In genomic region chr6:16320533-16321340, GRCh38 we compare ENCODE assay signal across 8 cellular contexts.
DNase-seq lines count a peak whose midpoint lies in the region; ATAC-seq, FAIRE-seq and TF ChIP-seq lines count a peak whose summit lies in the region.

No MANE protein-coding gene starts in this region.

- intact Hi-C loops in CD4-positive, alpha-beta memory T cell (cut with micrococcal nuclease) = loop anchor here (1.0 to 10.0 kb wide), 4 partner anchors 11 to 440 kb away; partner anchors contain the start of gene ATXN1
- intact Hi-C loops in OCI-LY7 (cut with micrococcal nuclease; ENCODE audit: unreplicated experiment) = no loop called here
- intact Hi-C loops in endothelial cell of umbilical vein (cut with micrococcal nuclease) = loop anchor here (1.0 to 2.0 kb wide), 2 partner anchors 11 to 16 kb away; no protein-coding TSS in a partner anchor

- H3K36me3 ChIP-seq in CD4-positive, alpha-beta memory T cell (ENCODE audit: insufficient read depth, low read length) = peaks cover under 1% of the 10 kb centered on the region
- H3K36me3 ChIP-seq in OCI-LY7 (ENCODE audit: insufficient read depth, low read length) = no peaks in the 10 kb centered on the region
- no peaks in the 10 kb centered on the region for H3K36me3 ChIP-seq in endothelial cell of umbilical vein (ENCODE audit: control insufficient read depth in 2 of 2, extremely low read depth in 1 of 2, insufficient read depth in 2 of 2, low read length in 2 of 2)
- H3K36me3 ChIP-seq in osteoblast (ENCODE audit: insufficient read depth, low read length) = no peaks in the 10 kb centered on the region

- POLR2A ChIA-PET in CD4-positive, alpha-beta memory T cell (lab: Charles Lee; ENCODE audit: partially characterized antibody) = interaction anchor here (0.9 to 3.2 kb wide), 6 partner anchors 11 to 448 kb away, joined by 3 to 14 read pairs (median 5); partner anchors contain the start of gene ATXN1
- POLR2A ChIA-PET in OCI-LY7 (lab: Charles Lee) (no interaction called here), endothelial cell of umbilical vein (lab: Charles Lee) (no interaction called here)

- peak overlapping the region; percentile 80 for H3K9ac ChIP-seq in endothelial cell of umbilical vein (replicated peaks; ENCODE audit: extremely low read depth, insufficient read depth, low read length)

- no peak for DNase-seq in CD4-positive, alpha-beta memory T cell
- DNase-seq in OCI-LY7 (ENCODE audit: low spot score) = no peak
- peak; percentile 8 for DNase-seq in endothelial cell of umbilical vein (ENCODE audit: low read depth, low spot score)
- peak; percentile 90 for DNase-seq in osteoblast (ENCODE audit: insufficient read length, low spot score, missing footprints)
- no peak for DNase-seq in A172 (ENCODE audit: low spot score)
- no peak for DNase-seq in GDM1 (lab: John Stamatoyannopoulos, UW)

- no peak for ATAC-seq in GM21515 (IDR thresholded peaks at IDR 0.05; ENCODE audit: unreplicated experiment)
- ATAC-seq in GM19324 (IDR thresholded peaks at IDR 0.05; ENCODE audit: low FRiP score, unreplicated experiment) = no peak

- FAIRE-seq in endothelial cell of umbilical vein (lab: Jason Lieb, UNC) = no peak

- no peaks in the 10 kb centered on the region for H3K9me2 ChIP-seq in OCI-LY7 (ENCODE audit: insufficient read depth, low read length)

- H4K20me1 ChIP-seq in OCI-LY7 (ENCODE audit: insufficient read depth, low read length) = no peaks in the 10 kb centered on the region
- H4K20me1 ChIP-seq in endothelial cell of umbilical vein (replicated peaks; ENCODE audit: control insufficient read depth, extremely low read depth, insufficient read depth, low read length) = no peaks in the 10 kb centered on the region
- H4K20me1 ChIP-seq in osteoblast (ENCODE audit: insufficient read depth, low read length) = peaks cover 28% of the 10 kb centered on the region

- H3K9me3 Mint-ChIP-seq in CD4-positive, alpha-beta memory T cell = no peaks in the 10 kb centered on the region

- H3K27ac ChIP-seq in CD4-positive, alpha-beta memory T cell (ENCODE audit: low read depth, low read length) = peak overlapping the region; percentile 82
- H3K27ac ChIP-seq in OCI-LY7 (ENCODE audit: low read depth, low read length, poor library complexity, severe bottlenecking) (no peak overlapping the region), endothelial cell of umbilical vein (ENCODE audit: insufficient read depth, low read depth, low read length) (peak overlapping the region; percentile 87), osteoblast (ENCODE audit: low read depth, low read length) (peak overlapping the region; percentile 98)

- peak overlapping the region; percentile 76 to 89 (median 83) for H3K4me3 Mint-ChIP-seq in CD4-positive, alpha-beta memory T cell

- TF ChIP-seq CTCF in OCI-LY7 (conservative IDR thresholded peaks at IDR 0.05; ENCODE audit: low read length) (no peak), endothelial cell of umbilical vein (IDR thresholded peaks at IDR 0.05; ENCODE audit: extremely low read depth in 1 of 2, insufficient read depth in 1 of 2, low read depth in 1 of 2, low read length in 2 of 2) (no peak), osteoblast (IDR thresholded peaks at IDR 0.05; ENCODE audit: extremely low read depth, low read depth, low read length) (no peak)

- no peaks in the 10 kb centered on the region for H3K9me3 ChIP-seq in CD4-positive, alpha-beta memory T cell (ENCODE audit: control insufficient read depth in 1 of 2, low read length in 2 of 2)
- H3K9me3 ChIP-seq in OCI-LY7 (ENCODE audit: low read length) = no peaks in the 10 kb centered on the region
- no peaks in the 10 kb centered on the region for H3K9me3 ChIP-seq in endothelial cell of umbilical vein (replicated peaks; ENCODE audit: control insufficient read depth, insufficient read depth, low read length)
- no peaks in the 10 kb centered on the region for H3K9me3 ChIP-seq in osteoblast (ENCODE audit: low read depth, low read length)

- H3K27ac Mint-ChIP-seq in CD4-positive, alpha-beta memory T cell = peak overlapping the region; percentile 93 to 98 (median 97)

- BruUV-seq in OCI-LY7 (replicated peaks; lab: Mats Ljungman, UMichigan) (no TSS peak), endothelial cell of umbilical vein (replicated peaks; lab: Mats Ljungman, UMichigan) (TSS peak; percentile 93)

- CTCF ChIA-PET in CD4-positive, alpha-beta memory T cell (lab: Charles Lee; ENCODE audit: partially characterized antibody) = interaction anchor here (0.5 to 10.0 kb wide), 4 partner anchors 12 to 1299 kb away, joined by 4 to 150 read pairs (median 4); no protein-coding TSS in a partner anchor
- CTCF ChIA-PET in OCI-LY7 (lab: Charles Lee; ENCODE audit: unreplicated experiment) = no interaction called here
- CTCF ChIA-PET in endothelial cell of umbilical vein (lab: Charles Lee) = interaction anchor here (0.6 to 4.9 kb wide), 5 partner anchors 12 to 644 kb away, joined by 3 to 36 read pairs (median 4); no protein-coding TSS in a partner anchor

- H3K36me3 Mint-ChIP-seq in CD4-positive, alpha-beta memory T cell = peaks cover 4 to 19% of the 10 kb centered on the region in 2 donors

- H2AFZ ChIP-seq in OCI-LY7 (ENCODE audit: low read length) = peak overlapping the region; percentile 58; the same call in 1 of the 2 replicates
- no peak overlapping the region for H2AFZ ChIP-seq in endothelial cell of umbilical vein (ENCODE audit: low read depth, low read length)
- H2AFZ ChIP-seq in osteoblast (ENCODE audit: low read length) = peak overlapping the region; percentile 54

- H3K27me3 Mint-ChIP-seq in CD4-positive, alpha-beta memory T cell = no peaks in the 10 kb centered on the region

- TF ChIP-seq POLR2A in endothelial cell of umbilical vein (IDR thresholded peaks at IDR 0.05; ENCODE audit: low read depth, low read length) = no peak

- H3K27me3 ChIP-seq in CD4-positive, alpha-beta memory T cell (ENCODE audit: insufficient read depth, low read length) = no peaks in the 10 kb centered on the region
- no peaks in the 10 kb centered on the region for H3K27me3 ChIP-seq in endothelial cell of umbilical vein (ENCODE audit: control insufficient read depth in 2 of 2, insufficient read depth in 2 of 2, low read length in 2 of 2)
- no peaks in the 10 kb centered on the region for H3K27me3 ChIP-seq in osteoblast (ENCODE audit: insufficient read depth, low read length)

- H3K79me2 ChIP-seq in OCI-LY7 (ENCODE audit: insufficient read depth, low read depth, low read length) (no peaks in the 10 kb centered on the region), endothelial cell of umbilical vein (ENCODE audit: control insufficient read depth, insufficient read depth, low read length) (no peaks in the 10 kb centered on the region), osteoblast (ENCODE audit: insufficient read depth, low read length) (peaks cover 3% of the 10 kb centered on the region)

- H3K9me1 ChIP-seq in endothelial cell of umbilical vein (replicated peaks; ENCODE audit: control insufficient read depth, extremely low read depth, insufficient read depth, low read length) = no peaks in the 10 kb centered on the region

- dilution Hi-C loops in endothelial cell of umbilical vein (cut with MboI; ENCODE audit: extremely low pct_ligation_motif_present, low sequenced_read_pairs) = no loop called here

- H3K4me2 ChIP-seq in OCI-LY7 (ENCODE audit: low read length) (0 out of 2 replicates have a peak overlapping the region, but pooled peaks have one; percentile 28), endothelial cell of umbilical vein (ENCODE audit: insufficient read depth, low read length) (peak overlapping the region; percentile 71), osteoblast (ENCODE audit: insufficient read depth, low read length) (peak overlapping the region; percentile 91)

- peak overlapping the region; percentile 19 to 41 for H3K4me3 ChIP-seq in CD4-positive, alpha-beta memory T cell (ENCODE audit: low read length in 2 of 2)
- H3K4me3 ChIP-seq in OCI-LY7 (ENCODE audit: low read depth, low read length, poor library complexity, severe bottlenecking) (no peak overlapping the region), endothelial cell of umbilical vein (replicated peaks in 1 of 3; ENCODE audit: insufficient read depth in 1 of 3, low read depth in 1 of 3, low read length in 3 of 3) (peak overlapping the region in 1 of 3 experiments; percentile 43), osteoblast (ENCODE audit: insufficient read depth, low read length) (peak overlapping the region; percentile 63)

- peaks cover 91% of the 10 kb centered on the region for H3K4me1 ChIP-seq in CD4-positive, alpha-beta memory T cell (ENCODE audit: insufficient read depth, low read length)
- H3K4me1 ChIP-seq in OCI-LY7 (ENCODE audit: insufficient read depth, low read length, poor library complexity, severe bottlenecking) = peaks cover 6% of the 10 kb centered on the region
- peaks cover 15% of the 10 kb centered on the region for H3K4me1 ChIP-seq in endothelial cell of umbilical vein (ENCODE audit: control insufficient read depth, extremely low read depth, insufficient read depth, low read length)
- H3K4me1 ChIP-seq in osteoblast (ENCODE audit: insufficient read depth, low read length) = peaks cover 69% of the 10 kb centered on the region

- peaks cover 48 to 91% (median 75%) of the 10 kb centered on the region in 4 donors for H3K4me1 Mint-ChIP-seq in CD4-positive, alpha-beta memory T cell

TF ChIP-seq in endothelial cell of umbilical vein, 7 proteins besides CTCF, POLR2A, EP300 and RAD21:
- TF ChIP-seq FOS (IDR thresholded peaks at IDR 0.05; ENCODE audit: borderline replicate concordance, insufficient read depth, low read length) (no peak), JUN (IDR thresholded peaks at IDR 0.05; ENCODE audit: borderline replicate concordance, insufficient read depth, insufficient read length, low read depth) (no peak), MAX (IDR thresholded peaks at IDR 0.05; ENCODE audit: insufficient read depth, insufficient read length) (no peak), MYC (IDR thresholded peaks at IDR 0.05; ENCODE audit: low read depth, low read length) (no peak)

Comparison
In these comparisons a context has a peak if more than half of its experiments do, and no peak if none do; other contexts are left out.
1. DNase-seq: peak in endothelial cell of umbilical vein (single experiment) and osteoblast (single experiment); none in CD4-positive, alpha-beta memory T cell (0 of 5), OCI-LY7 (single experiment), A172 (single experiment) and GDM1 (single experiment).
2. H3K4me2 ChIP-seq: peak in every context shown above with its lines; median percentile 91 in osteoblast; 71 in endothelial cell of umbilical vein; 28 in OCI-LY7.